In the genomic region with DNA sequence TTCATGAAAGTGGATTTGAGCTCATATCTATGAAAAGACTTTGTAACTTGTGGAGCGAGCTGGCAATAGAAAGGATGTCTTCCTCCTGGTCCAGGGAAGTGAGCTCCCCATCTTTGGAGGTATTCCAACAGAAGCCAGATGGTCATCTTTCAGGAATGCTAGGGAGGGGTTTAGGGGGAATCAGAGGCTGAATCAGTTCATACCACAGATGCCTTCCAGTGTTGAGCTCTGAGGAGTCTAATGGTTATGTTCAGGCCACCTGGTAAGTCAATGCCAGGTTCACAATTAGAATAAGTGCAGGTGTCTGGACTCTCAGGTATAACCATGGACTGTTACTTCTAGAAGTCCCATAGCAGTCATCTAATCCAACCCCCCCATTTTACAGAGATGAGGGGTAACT, we compare ENCODE assay signal across 14 cellular contexts.
DNase-seq lines count a peak whose midpoint lies in the region; TF ChIP-seq lines count a peak whose summit lies in the region.
"Had no signal": no experiment of that assay in that cellular context is flagged by ENCODE, and none has a peak within 500 bp of the region (broad histone marks: within the 10 kb centered on the region; RNA-seq: fewer than 3 reads in every experiment).

No MANE protein-coding gene starts in this region.

- no TSS peak for BruUV-seq in PC-9 (replicated peaks; lab: Mats Ljungman, UMichigan)

- POLR2A ChIA-PET in PC-9 (lab: Charles Lee; ENCODE audit: unreplicated experiment), result interaction anchor here (0.8 kb wide), 1 partner anchor 624 kb away, joined by 3 read pairs; no protein-coding TSS in a partner anchor

- no peaks in the 10 kb centered on the region for H3K79me2 ChIP-seq in PC-9 (ENCODE audit: low read depth)

- H3K36me3 Mint-ChIP-seq in activated naive CD8-positive, alpha-beta T cell treated with anti-CD3 and anti-CD28 coated beads for 36 hours, result no peaks in the 10 kb centered on the region
- no peaks in the 10 kb centered on the region for H3K36me3 Mint-ChIP-seq in activated T-helper 2 cell treated with anti-CD3 and anti-CD28 coated beads, Interferon-gamma antibody, Interleukin-2, Interleukin-4, amounts not matched to agents 10 μg/mL and 5 μg/mL and 100 μg/mL, durations not matched to agents 14 hours and 24 hours and 36 hours (ENCODE audit: low read depth)

- DNase-seq in ELR (ENCODE audit: low read depth), result peak; percentile 94
- DNase-seq in PC-9, result peak; percentile 33 to 63
- DNase-seq in epithelial cell of prostate (ENCODE audit: low read depth, low spot score), result peak; percentile 46
- peak; percentile 1 for DNase-seq in pons (ENCODE audit: low spot score)
- no peak for DNase-seq in activated naive CD8-positive, alpha-beta T cell treated with anti-CD3 and anti-CD28 coated beads for 36 hours
- no peak for DNase-seq in esophagus squamous epithelium (lab: John Stamatoyannopoulos, UW)
- DNase-seq in activated T-helper 2 cell treated with anti-CD3 and anti-CD28 coated beads, Interferon-gamma antibody, Interleukin-2, Interleukin-4, amounts not matched to agents 10 μg/mL and 5 μg/mL and 100 μg/mL, durations not matched to agents 14 hours and 24 hours and 36 hours (ENCODE audit: low spot score), result no peak
- DNase-seq in tibial nerve (ENCODE audit: low spot score in 2 of 2), result no peak
- DNase-seq: activated CD8-positive, alpha-beta memory T cell treated with anti-CD3 and anti-CD28 coated beads, Interleukin-2, amount 50 U/mL, for 4 hours; central memory CD4-positive, alpha-beta T cell; DMS153; NCI-H1436; T-helper 9 cell; upper lobe of left lung had no signal

- WGBS in esophagus squamous epithelium, 2 donors, result 50 to 86% methylated on average over 1 of the region's 1 CpG
- 85 to 88% methylated on average over 1 of the region's 1 CpG for WGBS in tibial nerve, 2 donors

- peak overlapping the region; percentile 42; the same call in 1 of the 2 replicates for H3K4me2 ChIP-seq in PC-9

- H3K4me3 ChIP-seq in PC-9, result no peak overlapping the region
- no peak overlapping the region for H3K4me3 ChIP-seq in esophagus squamous epithelium
- no peak overlapping the region for H3K4me3 ChIP-seq in tibial nerve
- H3K4me3 ChIP-seq: upper lobe of left lung had no signal

- intact Hi-C loops in PC-9 (cut with micrococcal nuclease; ENCODE audit: unreplicated experiment), result no loop called here
- intact Hi-C loops in esophagus squamous epithelium (cut with DNase I), result no loop called here
- intact Hi-C loops in activated T-helper 2 cell treated with anti-CD3 and anti-CD28 coated beads, Interferon-gamma antibody, Interleukin-2, Interleukin-4, amounts not matched to agents 10 μg/mL and 5 μg/mL and 100 μg/mL, durations not matched to agents 14 hours and 24 hours and 36 hours (cut with micrococcal nuclease), result no loop called here

- H3K4me1 Mint-ChIP-seq in activated naive CD8-positive, alpha-beta T cell treated with anti-CD3 and anti-CD28 coated beads for 36 hours, result no peaks in the 10 kb centered on the region
- H3K4me1 Mint-ChIP-seq in activated T-helper 2 cell treated with anti-CD3 and anti-CD28 coated beads, Interferon-gamma antibody, Interleukin-2, Interleukin-4, amounts not matched to agents 10 μg/mL and 5 μg/mL and 100 μg/mL, durations not matched to agents 14 hours and 24 hours and 36 hours (ENCODE audit: low read depth), result no peaks in the 10 kb centered on the region

- TF ChIP-seq POLR2A in esophagus squamous epithelium (IDR thresholded peaks at IDR 0.05), result no peak
- no peak for TF ChIP-seq POLR2A in tibial nerve (IDR thresholded peaks at IDR 0.05)

- H3K9me3 ChIP-seq in PC-9 (ENCODE audit: insufficient read depth, low read depth), result no peaks in the 10 kb centered on the region
- H3K9me3 ChIP-seq in esophagus squamous epithelium, result no peaks in the 10 kb centered on the region
- H3K9me3 ChIP-seq in tibial nerve, result peaks cover 0 to 14% (median 0%) of the 10 kb centered on the region in 4 donors
- H3K9me3 ChIP-seq: upper lobe of left lung had no signal

- H3K36me3 ChIP-seq in PC-9 (ENCODE audit: low read depth) (no peaks in the 10 kb centered on the region), esophagus squamous epithelium (no peaks in the 10 kb centered on the region), tibial nerve (no peaks in the 10 kb centered on the region)
- H3K36me3 ChIP-seq: upper lobe of left lung had no signal

- CTCF ChIA-PET in PC-9 (lab: Charles Lee), result no interaction called here

- H4K20me1 ChIP-seq in PC-9 (ENCODE audit: insufficient read depth), result no peaks in the 10 kb centered on the region

- H3K4me1 ChIP-seq in PC-9 (replicated peaks; ENCODE audit: insufficient read depth) (peaks cover 16% of the 10 kb centered on the region), esophagus squamous epithelium (no peaks in the 10 kb centered on the region), tibial nerve (no peaks in the 10 kb centered on the region)
- H3K4me1 ChIP-seq: upper lobe of left lung had no signal

- no peak overlapping the region for H3K27ac Mint-ChIP-seq in activated naive CD8-positive, alpha-beta T cell treated with anti-CD3 and anti-CD28 coated beads for 36 hours
- H3K27ac Mint-ChIP-seq in activated T-helper 2 cell treated with anti-CD3 and anti-CD28 coated beads, Interferon-gamma antibody, Interleukin-2, Interleukin-4, amounts not matched to agents 10 μg/mL and 5 μg/mL and 100 μg/mL, durations not matched to agents 14 hours and 24 hours and 36 hours, result no peak overlapping the region

- no peaks in the 10 kb centered on the region for H3K27me3 Mint-ChIP-seq in activated naive CD8-positive, alpha-beta T cell treated with anti-CD3 and anti-CD28 coated beads for 36 hours
- no peaks in the 10 kb centered on the region for H3K27me3 Mint-ChIP-seq in activated T-helper 2 cell treated with anti-CD3 and anti-CD28 coated beads, Interferon-gamma antibody, Interleukin-2, Interleukin-4, amounts not matched to agents 10 μg/mL and 5 μg/mL and 100 μg/mL, durations not matched to agents 14 hours and 24 hours and 36 hours (ENCODE audit: low read depth)

- no peaks in the 10 kb centered on the region for H3K9me2 ChIP-seq in PC-9 (ENCODE audit: insufficient read depth)

- H2AFZ ChIP-seq in PC-9, result 0 out of 2 replicates have a peak overlapping the region, but pooled peaks have one; percentile 27

- no peaks in the 10 kb centered on the region for H3F3A ChIP-seq in PC-9 (ENCODE audit: insufficient read depth, low read depth)

- peaks cover 1% of the 10 kb centered on the region for H3K9me3 Mint-ChIP-seq in activated naive CD8-positive, alpha-beta T cell treated with anti-CD3 and anti-CD28 coated beads for 36 hours
- H3K9me3 Mint-ChIP-seq in activated T-helper 2 cell treated with anti-CD3 and anti-CD28 coated beads, Interferon-gamma antibody, Interleukin-2, Interleukin-4, amounts not matched to agents 10 μg/mL and 5 μg/mL and 100 μg/mL, durations not matched to agents 14 hours and 24 hours and 36 hours, result no peaks in the 10 kb centered on the region

- H3K27me3 ChIP-seq in PC-9 (ENCODE audit: insufficient read depth, low read depth) (no peaks in the 10 kb centered on the region), esophagus squamous epithelium (peaks cover 0 to 15% (median 0%) of the 10 kb centered on the region in 4 donors), tibial nerve (no peaks in the 10 kb centered on the region)
- H3K27me3 ChIP-seq: upper lobe of left lung had no signal

- H3K27ac ChIP-seq in PC-9 (no peak overlapping the region; the same call in 1 of the 2 replicates), epithelial cell of prostate (peak overlapping the region; percentile 79), esophagus squamous epithelium (no peak overlapping the region), tibial nerve (no peak overlapping the region)

- TF ChIP-seq CTCF in PC-9 (conservative IDR thresholded peaks at IDR 0.05), result no peak
- TF ChIP-seq CTCF in esophagus squamous epithelium (IDR thresholded peaks at IDR 0.05), result no peak
- no peak for TF ChIP-seq CTCF in tibial nerve (IDR thresholded peaks at IDR 0.05)

- no peak for TF ChIP-seq EP300 in tibial nerve (IDR thresholded peaks at IDR 0.05)

- H3K4me3 Mint-ChIP-seq in activated naive CD8-positive, alpha-beta T cell treated with anti-CD3 and anti-CD28 coated beads for 36 hours, result no peak overlapping the region
- H3K4me3 Mint-ChIP-seq in activated T-helper 2 cell treated with anti-CD3 and anti-CD28 coated beads, Interferon-gamma antibody, Interleukin-2, Interleukin-4, amounts not matched to agents 10 μg/mL and 5 μg/mL and 100 μg/mL, durations not matched to agents 14 hours and 24 hours and 36 hours (ENCODE audit: low read depth), result no peak overlapping the region

Comparison
In these comparisons a context has a peak if more than half of its experiments do, and no peak if none do; other contexts are left out.
1. DNase-seq: peak in ELR (single experiment), PC-9 (2 of 2), epithelial cell of prostate (single experiment) and pons (single experiment); none in activated naive CD8-positive, alpha-beta T cell treated with anti-CD3 and anti-CD28 coated beads for 36 hours (single experiment), esophagus squamous epithelium (single experiment), activated T-helper 2 cell treated with anti-CD3 and anti-CD28 coated beads, Interferon-gamma antibody, Interleukin-2, Interleukin-4, amounts not matched to agents 10 μg/mL and 5 μg/mL and 100 μg/mL, durations not matched to agents 14 hours and 24 hours and 36 hours (single experiment) and tibial nerve (0 of 2).